In the genomic region with DNA sequence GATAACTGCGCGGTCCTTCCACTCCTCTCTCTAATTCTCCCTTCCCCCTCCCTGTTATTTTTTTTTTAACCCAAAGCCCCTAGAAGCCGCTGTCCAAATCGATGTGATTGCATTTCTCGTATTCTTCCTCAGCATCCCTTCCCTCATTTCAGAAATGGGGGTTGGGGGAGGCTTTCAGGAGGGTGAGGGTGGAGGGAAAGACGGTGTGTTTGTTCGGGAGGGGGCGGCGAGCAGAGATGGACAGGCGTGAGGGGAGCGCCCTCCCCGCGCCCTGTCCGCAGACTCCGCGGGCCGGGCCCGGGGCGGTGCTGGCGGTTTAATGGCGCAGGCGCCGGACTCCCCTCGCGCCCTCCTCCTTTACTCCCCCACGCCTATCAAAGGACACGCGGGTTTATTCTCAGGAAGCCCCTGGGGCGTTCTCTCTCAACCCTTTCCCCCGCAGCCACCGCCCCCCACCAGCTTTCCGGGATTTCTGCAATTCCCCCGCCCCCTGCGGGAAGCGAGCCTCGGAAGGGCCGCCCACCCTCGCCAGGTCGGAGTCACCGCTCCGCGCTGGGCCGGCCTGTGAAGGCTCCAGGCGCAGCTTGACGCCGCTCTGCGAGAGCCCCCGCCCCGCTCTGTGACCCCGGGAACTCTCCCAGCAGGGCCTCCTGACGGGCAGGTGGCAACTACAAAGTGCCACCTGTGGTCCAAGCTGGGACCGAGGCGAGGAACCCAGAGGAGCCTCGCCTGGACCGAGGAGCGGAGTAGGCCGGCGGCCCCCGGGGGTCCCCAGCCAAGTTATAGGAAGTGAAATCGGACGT, we compare ENCODE assay signal across 14 cellular contexts. TPM values are rescaled to one million over a fixed set of nuclear protein-coding genes. Genes with fewer than 3 reads are reported as not detected.
DNase-seq lines count a peak whose midpoint lies in the region; ATAC-seq, FAIRE-seq and TF ChIP-seq lines count a peak whose summit lies in the region.
"Had no signal": no experiment of that assay in that cellular context is flagged by ENCODE, and none has a peak within 500 bp of the region (broad histone marks: within the 10 kb centered on the region; RNA-seq: fewer than 3 reads in every experiment).

No MANE protein-coding gene starts in this region.

- TF ChIP-seq CTCF in HEK293 (tag by site-specific recombination; IDR thresholded peaks at IDR 0.05) = no peak
- TF ChIP-seq CTCF in foreskin keratinocyte (conservative IDR thresholded peaks at IDR 0.05) = no peak
- no peak for TF ChIP-seq CTCF in pancreas (IDR thresholded peaks at IDR 0.05)
- TF ChIP-seq CTCF in ovary (IDR thresholded peaks at IDR 0.05) = no peak

- FAIRE-seq in pancreas (lab: Jason Lieb, UNC) = no peak
- no peak for FAIRE-seq in urothelium cell line (lab: Jason Lieb, UNC)
- FAIRE-seq: islet of Langerhans had no signal

- H3K9me3 ChIP-seq in HEK293 (ENCODE audit: control insufficient read depth, insufficient read depth, low read depth, low read length) (no peaks in the 10 kb centered on the region; the same call in 1 of the 2 replicates), pancreas (no peaks in the 10 kb centered on the region), ovary (peaks cover 0 to 3% of the 10 kb centered on the region in 2 donors)
- H3K9me3 ChIP-seq: uterus had no signal

- CTCF ChIA-PET in HEK293 (lab: Yijun Ruan, JAX) = no interaction called here

- H3K4me1 ChIP-seq in HEK293 (ENCODE audit: control insufficient read depth, insufficient read depth, low read length) (peaks cover 3% of the 10 kb centered on the region; the same call in 1 of the 2 replicates), foreskin keratinocyte (no peaks in the 10 kb centered on the region), pancreas (no peaks in the 10 kb centered on the region), ovary (ENCODE audit: insufficient read depth) (no peaks in the 10 kb centered on the region)
- H3K4me1 ChIP-seq: uterus had no signal

- ATAC-seq in foreskin keratinocyte = peak; percentile 31
- peak; percentile 60 to 87 (median 76) for ATAC-seq in pancreas
- ATAC-seq: activated CD8-positive, alpha-beta T cell treated with anti-CD3 and anti-CD28 coated beads for 36 hours had no signal

- no peak for TF ChIP-seq EP300 in ovary (IDR thresholded peaks at IDR 0.05)

- POLR2A ChIA-PET in HEK293 (lab: Yijun Ruan, JAX) = no interaction called here

- TF ChIP-seq POLR2A in ovary (IDR thresholded peaks at IDR 0.05) = no peak

- intact Hi-C loops in pancreas (cut with DNase I) = no loop called here
- intact Hi-C loops in ovary (cut with DNase I) = no loop called here

- H3K36me3 ChIP-seq in HEK293 (ENCODE audit: control insufficient read depth in 2 of 2, insufficient read depth in 1 of 2, low read length in 2 of 2) = no peaks in the 10 kb centered on the region
- H3K36me3 ChIP-seq in pancreas = no peaks in the 10 kb centered on the region
- H3K36me3 ChIP-seq in ovary = no peaks in the 10 kb centered on the region
- H3K36me3 ChIP-seq: uterus had no signal

- H3K27me3 ChIP-seq in foreskin keratinocyte = peaks cover 55% of the 10 kb centered on the region
- H3K27me3 ChIP-seq in pancreas = peaks cover 0 to 21% (median 0%) of the 10 kb centered on the region in 4 donors
- H3K27me3 ChIP-seq in ovary = no peaks in the 10 kb centered on the region

- no peak overlapping the region for H3K27ac ChIP-seq in HEK293 (ENCODE audit: extremely low read depth, low read depth, low read length)
- no peak overlapping the region for H3K27ac ChIP-seq in foreskin keratinocyte
- peak overlapping the region in 1 of 4 donors; percentile 57 for H3K27ac ChIP-seq in pancreas
- H3K27ac ChIP-seq in ovary = no peak overlapping the region
- H3K27ac ChIP-seq: uterus had no signal

- 5 to 7% methylated on average over 45 to 61 of the region's 61 CpGs for WGBS in pancreas, 2 donors
- 1 to 2% (median 1%) methylated on average over 48 to 61 of the region's 61 CpGs for WGBS in ovary, 3 donors

- DNase-seq in NCI-H446 (lab: John Stamatoyannopoulos, UW) (peak; percentile 63 to 79), foreskin keratinocyte (no peak), pancreas (peak in 5 of 6 donors; percentile 33 to 76 (median 39)), urothelium cell line (ENCODE audit: low spot score) (no peak), DMS53 treated with DMSO at 0.1 percent for 48 hours (lab: John Stamatoyannopoulos, UW; ENCODE audit: unreplicated experiment) (no peak), pons (ENCODE audit: low spot score) (no peak), ovary (no peak)
- DNase-seq: NCI-H1694, SW 1271, uterus had no signal

- H3K4me3 ChIP-seq in HEK293 (ENCODE audit: low read depth, low read length) (peak overlapping the region; percentile 34), pancreas (peak overlapping the region in 2 of 4 donors; percentile 22 to 35), ovary (no peak overlapping the region)
- H3K4me3 ChIP-seq: uterus had no signal

TF ChIP-seq in HEK293, 187 proteins besides CTCF, POLR2A, EP300 and RAD21 (continues in another document):
- TF ChIP-seq ZNF426 (tag by site-specific recombination; IDR thresholded peaks at IDR 0.05) (no peak), ZNF560 (tag by site-specific recombination; IDR thresholded peaks at IDR 0.05; ENCODE audit: borderline replicate concordance) (no peak), SP3 (tag by site-specific recombination; IDR thresholded peaks at IDR 0.05) (peak; percentile 37), ZNF239 (tag by site-specific recombination; IDR thresholded peaks at IDR 0.05) (no peak), HOXC10 (CRISPR knock-in tag; IDR thresholded peaks at IDR 0.05) (0 out of 2 replicates have a peak, but pooled peaks have one; percentile 5), ZNF366 (tag by site-specific recombination; conservative IDR thresholded peaks at IDR 0.05) (no peak), GLIS2 (tag by site-specific recombination; IDR thresholded peaks at IDR 0.05) (peak; percentile 61), ZNF391 (tag by site-specific recombination; IDR thresholded peaks at IDR 0.05; ENCODE audit: borderline replicate concordance, low read depth) (no peak), SP7 (tag by site-specific recombination; IDR thresholded peaks at IDR 0.05) (0 out of 2 replicates have a peak, but pooled peaks have one; percentile 19), ZNF777 (tag by site-specific recombination; IDR thresholded peaks at IDR 0.05; ENCODE audit: borderline replicate concordance) (no peak), ZEB2 (tag by site-specific recombination; IDR thresholded peaks at IDR 0.05) (no peak), SP2 (tag by site-specific recombination; IDR thresholded peaks at IDR 0.05) (peak; percentile 39), ZNF302 (tag by site-specific recombination; IDR thresholded peaks at IDR 0.05; ENCODE audit: low read depth) (no peak), ZFP69B (tag by site-specific recombination; IDR thresholded peaks at IDR 0.05) (no peak), ZNF423 (tag by site-specific recombination; IDR thresholded peaks at IDR 0.05) (no peak), ZNF664 (tag by site-specific recombination; IDR thresholded peaks at IDR 0.05) (no peak), TRIM28 (IDR thresholded peaks at IDR 0.05; ENCODE audit: borderline replicate concordance, low read length) (no peak), ZNF837 (tag by site-specific recombination; IDR thresholded peaks at IDR 0.05) (no peak)
- TF ChIP-seq, protein P1, sequence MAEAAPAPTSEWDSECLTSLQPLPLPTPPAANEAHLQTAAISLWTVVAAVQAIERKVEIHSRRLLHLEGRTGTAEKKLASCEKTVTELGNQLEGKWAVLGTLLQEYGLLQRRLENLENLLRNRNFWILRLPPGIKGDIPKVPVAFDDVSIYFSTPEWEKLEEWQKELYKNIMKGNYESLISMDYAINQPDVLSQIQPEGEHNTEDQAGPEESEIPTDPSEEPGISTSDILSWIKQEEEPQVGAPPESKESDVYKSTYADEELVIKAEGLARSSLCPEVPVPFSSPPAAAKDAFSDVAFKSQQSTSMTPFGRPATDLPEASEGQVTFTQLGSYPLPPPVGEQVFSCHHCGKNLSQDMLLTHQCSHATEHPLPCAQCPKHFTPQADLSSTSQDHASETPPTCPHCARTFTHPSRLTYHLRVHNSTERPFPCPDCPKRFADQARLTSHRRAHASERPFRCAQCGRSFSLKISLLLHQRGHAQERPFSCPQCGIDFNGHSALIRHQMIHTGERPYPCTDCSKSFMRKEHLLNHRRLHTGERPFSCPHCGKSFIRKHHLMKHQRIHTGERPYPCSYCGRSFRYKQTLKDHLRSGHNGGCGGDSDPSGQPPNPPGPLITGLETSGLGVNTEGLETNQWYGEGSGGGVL (tag by site-specific recombination; IDR thresholded peaks at IDR 0.05) = peak; percentile 61
- TF ChIP-seq, protein P2, sequence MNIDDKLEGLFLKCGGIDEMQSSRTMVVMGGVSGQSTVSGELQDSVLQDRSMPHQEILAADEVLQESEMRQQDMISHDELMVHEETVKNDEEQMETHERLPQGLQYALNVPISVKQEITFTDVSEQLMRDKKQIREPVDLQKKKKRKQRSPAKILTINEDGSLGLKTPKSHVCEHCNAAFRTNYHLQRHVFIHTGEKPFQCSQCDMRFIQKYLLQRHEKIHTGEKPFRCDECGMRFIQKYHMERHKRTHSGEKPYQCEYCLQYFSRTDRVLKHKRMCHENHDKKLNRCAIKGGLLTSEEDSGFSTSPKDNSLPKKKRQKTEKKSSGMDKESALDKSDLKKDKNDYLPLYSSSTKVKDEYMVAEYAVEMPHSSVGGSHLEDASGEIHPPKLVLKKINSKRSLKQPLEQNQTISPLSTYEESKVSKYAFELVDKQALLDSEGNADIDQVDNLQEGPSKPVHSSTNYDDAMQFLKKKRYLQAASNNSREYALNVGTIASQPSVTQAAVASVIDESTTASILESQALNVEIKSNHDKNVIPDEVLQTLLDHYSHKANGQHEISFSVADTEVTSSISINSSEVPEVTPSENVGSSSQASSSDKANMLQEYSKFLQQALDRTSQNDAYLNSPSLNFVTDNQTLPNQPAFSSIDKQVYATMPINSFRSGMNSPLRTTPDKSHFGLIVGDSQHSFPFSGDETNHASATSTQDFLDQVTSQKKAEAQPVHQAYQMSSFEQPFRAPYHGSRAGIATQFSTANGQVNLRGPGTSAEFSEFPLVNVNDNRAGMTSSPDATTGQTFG (tag by site-specific recombination; IDR thresholded peaks at IDR 0.05; ENCODE audit: borderline replicate concordance) = no peak

RNA-seq across cellular contexts. Expression of a gene that starts 1.0 kb away (rescaled TPM):
- not detected in 2 replicates for total RNA-seq in foreskin keratinocyte
- not detected in 2 replicates for polyA plus RNA-seq in foreskin keratinocyte
- total RNA-seq in pancreas = 10 to 100 TPM in 1 of 6 donors, 1 to 10 TPM in 4, under 1 TPM in 1; 0.87 to 17.3 (median 3.3) TPM
- 10 to 100 TPM in 1 of 2 donors, 1 to 10 TPM in 1; 4.3 to 14.3 TPM for polyA plus RNA-seq in pancreas
- not detected for total RNA-seq in ovary
- not detected for polyA plus RNA-seq in ovary
- total RNA-seq: activated CD8-positive, alpha-beta T cell treated with anti-CD3 and anti-CD28 coated beads for 36 hours; posterior vena cava had no signal

Comparison
In these comparisons a context has a peak if more than half of its experiments do, and no peak if none do; other contexts are left out.
1. DNase-seq: peak in NCI-H446 (2 of 2) and pancreas (5 of 6); none in foreskin keratinocyte (0 of 2), urothelium cell line (single experiment), DMS53 treated with DMSO at 0.1 percent for 48 hours (single experiment), pons (single experiment) and ovary (0 of 5).